Comparison of ENCODE assay signal across 17 cellular contexts in the genomic region with DNA sequence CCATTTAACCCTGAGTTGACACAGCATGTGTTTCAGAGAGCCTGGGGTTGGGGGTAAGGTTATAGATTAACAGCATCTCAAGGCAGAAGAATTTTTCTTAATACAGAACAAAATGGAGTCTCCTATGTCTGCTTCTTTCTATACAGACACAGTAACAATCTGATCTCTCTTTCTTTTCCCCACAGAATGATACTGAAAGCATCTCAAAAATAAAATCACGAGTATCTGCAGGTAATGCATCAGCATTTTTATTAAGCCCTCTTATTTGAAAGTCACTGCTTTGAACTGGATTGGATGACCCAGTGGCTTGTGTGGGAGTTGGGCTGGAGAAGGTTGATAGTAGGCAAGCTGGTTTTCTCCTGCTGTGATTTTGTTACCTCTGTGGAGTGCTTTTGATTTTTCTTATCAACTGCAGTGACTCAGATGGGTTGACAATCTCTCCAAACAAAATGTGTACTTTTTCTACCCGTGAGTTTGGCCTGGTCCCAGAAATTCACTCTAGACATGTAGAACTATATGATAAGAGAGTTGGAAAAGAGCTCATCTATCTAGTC.
DNase-seq lines count a peak whose midpoint lies in the region; ATAC-seq and TF ChIP-seq lines count a peak whose summit lies in the region.
"Had no signal": no experiment of that assay in that cellular context is flagged by ENCODE, and none has a peak within 500 bp of the region (broad histone marks: within the 10 kb centered on the region; RNA-seq: fewer than 3 reads in every experiment).

No MANE protein-coding gene starts in this region.

- no peaks in the 10 kb centered on the region for H3K36me3 ChIP-seq in HEK293 (ENCODE audit: control insufficient read depth in 2 of 2, insufficient read depth in 1 of 2, low read length in 2 of 2)
- H3K36me3 ChIP-seq: BE2C had no signal

- CTCF ChIA-PET in HEK293 (lab: Yijun Ruan, JAX) = no interaction called here

- ATAC-seq in HG03571 (IDR thresholded peaks at IDR 0.05; ENCODE audit: unreplicated experiment) = no peak

- no peaks in the 10 kb centered on the region for H3K9me3 ChIP-seq in HEK293 (ENCODE audit: control insufficient read depth, insufficient read depth, low read depth, low read length)
- H3K9me3 ChIP-seq: BE2C had no signal

- no peaks in the 10 kb centered on the region for H3K4me1 ChIP-seq in HEK293 (ENCODE audit: control insufficient read depth, insufficient read depth, low read length)
- H3K4me1 ChIP-seq: BE2C, Caco-2 had no signal

- H3K27ac ChIP-seq in HEK293 (ENCODE audit: extremely low read depth, low read depth, low read length) (no peak overlapping the region), caudate nucleus (ENCODE audit: low read depth, low read length) (no peak overlapping the region)

- no peak overlapping the region for H3K4me3 ChIP-seq in HEK293 (ENCODE audit: low read depth, low read length)

- POLR2A ChIA-PET in HEK293 (lab: Yijun Ruan, JAX) = no interaction called here

- DNase-seq in NCI-H226 (peak; percentile 42), amniotic epithelial cell (ENCODE audit: low read depth) (peak; percentile 13), caudate nucleus (lab: John Stamatoyannopoulos, UW) (no peak), kidney glomerular epithelial cell (lab: John Stamatoyannopoulos, UW) (no peak)
- DNase-seq in stimulated activated CD8-positive, alpha-beta memory T cell treated with anti-CD3 and anti-CD28 coated beads, Interleukin-4, amount 100 ng/mL, for 48 hours = no peak
- DNase-seq: ACHN; BE2C; C1 segment of cervical spinal cord; Caco-2; CD4-positive, CD25-positive, alpha-beta regulatory T cell; CD8-positive, alpha-beta memory T cell; HCEC 1CT; HFFc6; IMR-90; KBM-7 had no signal

- no peak for TF ChIP-seq CTCF in HEK293 (tag by site-specific recombination; IDR thresholded peaks at IDR 0.05)

TF ChIP-seq in HEK293, 187 proteins besides CTCF, POLR2A, EP300 and RAD21:
- TF ChIP-seq ZNF112 (tag by site-specific recombination; IDR thresholded peaks at IDR 0.05) (no peak), ZNF19 (tag by site-specific recombination; IDR thresholded peaks at IDR 0.05; ENCODE audit: low read depth) (no peak), ZIC2 (tag by site-specific recombination; IDR thresholded peaks at IDR 0.05) (0 out of 2 replicates have a peak, but pooled peaks have one; percentile 19), ZNF423 (tag by site-specific recombination; IDR thresholded peaks at IDR 0.05) (no peak)
- TF ChIP-seq, protein P1, sequence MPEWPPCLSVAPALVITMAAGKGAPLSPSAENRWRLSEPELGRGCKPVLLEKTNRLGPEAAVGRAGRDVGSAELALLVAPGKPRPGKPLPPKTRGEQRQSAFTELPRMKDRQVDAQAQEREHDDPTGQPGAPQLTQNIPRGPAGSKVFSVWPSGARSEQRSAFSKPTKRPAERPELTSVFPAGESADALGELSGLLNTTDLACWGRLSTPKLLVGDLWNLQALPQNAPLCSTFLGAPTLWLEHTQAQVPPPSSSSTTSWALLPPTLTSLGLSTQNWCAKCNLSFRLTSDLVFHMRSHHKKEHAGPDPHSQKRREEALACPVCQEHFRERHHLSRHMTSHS (tag by site-specific recombination; IDR thresholded peaks at IDR 0.05) = no peak

Comparison
In these comparisons a context has a peak if more than half of its experiments do, and no peak if none do; other contexts are left out.
1. DNase-seq: peak in NCI-H226 (single experiment) and amniotic epithelial cell (single experiment); none in stimulated activated CD8-positive, alpha-beta memory T cell treated with anti-CD3 and anti-CD28 coated beads, Interleukin-4, amount 100 ng/mL, for 48 hours (single experiment), caudate nucleus (0 of 61) and kidney glomerular epithelial cell (single experiment).